ENCODE assay signal across 19 cellular contexts in the genomic region with DNA sequence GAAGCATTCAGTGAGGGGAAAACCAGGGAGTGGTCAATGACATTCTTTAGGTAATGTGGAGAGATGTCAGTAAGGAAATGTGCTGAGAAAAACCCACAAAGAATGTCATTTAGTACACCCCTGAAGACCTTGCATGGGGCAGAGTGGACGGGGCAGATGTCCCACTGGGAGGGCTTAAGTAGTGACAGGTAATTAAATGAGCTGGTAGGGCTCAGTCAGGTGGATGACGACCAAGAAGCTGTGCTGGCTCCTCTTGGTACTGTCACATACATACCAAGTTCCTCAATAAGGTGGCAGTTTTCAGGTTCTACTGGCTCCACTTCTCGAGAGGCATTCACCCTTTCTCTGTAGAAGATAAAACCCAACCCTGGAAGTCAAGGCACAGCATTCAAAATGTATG. TPM values are rescaled to one million over a fixed set of nuclear protein-coding genes. Genes with fewer than 3 reads are reported as not detected.
DNase-seq lines count a peak whose midpoint lies in the region; ATAC-seq, FAIRE-seq and TF ChIP-seq lines count a peak whose summit lies in the region.
"Had no signal": no experiment of that assay in that cellular context is flagged by ENCODE, and none has a peak within 500 bp of the region (broad histone marks: within the 10 kb centered on the region; RNA-seq: fewer than 3 reads in every experiment).

No MANE protein-coding gene starts in this region.

- H3F3A ChIP-seq in neural progenitor cell (ENCODE audit: low read depth), result no peaks in the 10 kb centered on the region

- TF ChIP-seq POLR2A in A549 (IDR thresholded peaks at IDR 0.05; ENCODE audit: low read length), result no peak
- no peak for TF ChIP-seq POLR2A in tibial nerve (IDR thresholded peaks at IDR 0.05)

- no peaks in the 10 kb centered on the region for H3K79me2 ChIP-seq in neural progenitor cell (ENCODE audit: low read depth)

- H3K4me2 ChIP-seq in A549 (peak overlapping the region; percentile 89), neural progenitor cell (no peak overlapping the region)
- H3K4me2 ChIP-seq: GM23338 had no signal

- no peaks in the 10 kb centered on the region for H3K27me3 ChIP-seq in WERI-Rb-1 (ENCODE audit: insufficient read depth, low read depth, severe bottlenecking)
- H3K27me3 ChIP-seq in neural progenitor cell, result no peaks in the 10 kb centered on the region
- no peaks in the 10 kb centered on the region for H3K27me3 ChIP-seq in small intestine (ENCODE audit: control insufficient read depth in 2 of 2, insufficient read depth in 2 of 2, low read length in 2 of 2)
- H3K27me3 ChIP-seq in tibial nerve, result no peaks in the 10 kb centered on the region

- H2AFZ ChIP-seq in neural progenitor cell (replicated peaks), result no peak overlapping the region
- H2AFZ ChIP-seq: GM23338 had no signal

- no peak overlapping the region for H3K4me3 Mint-ChIP-seq in neural progenitor cell
- H3K4me3 Mint-ChIP-seq in progenitor cell of endocrine pancreas (ENCODE audit: low read depth), result no peak overlapping the region
- H3K4me3 Mint-ChIP-seq: CD14-positive monocyte; CD8-positive, alpha-beta T cell; GM23338; H9 had no signal

- TF ChIP-seq EP300 in A549 (IDR thresholded peaks at IDR 0.05) (no peak), tibial nerve (IDR thresholded peaks at IDR 0.05) (no peak)

- DNase-seq in A549 (ENCODE audit: low read depth in 1 of 2, low spot score in 1 of 2), result no peak
- DNase-seq in GM12865 (ENCODE audit: low read depth), result peak; percentile 12
- peak; percentile 15 for DNase-seq in WERI-Rb-1
- no peak for DNase-seq in neural progenitor cell (ENCODE audit: low spot score)
- DNase-seq in small intestine, result no peak
- no peak for DNase-seq in tibial nerve (ENCODE audit: low spot score in 2 of 2)
- DNase-seq in progenitor cell of endocrine pancreas (ENCODE audit: low spot score, unreplicated experiment), result no peak
- DNase-seq: CD8-positive, alpha-beta T cell; COR-L47; DMS153; GF-D8; H9; IMR-90; KBM-7 had no signal

- H3K9ac ChIP-seq in neural progenitor cell, result no peak overlapping the region

- H3K9me3 ChIP-seq in A549 (no peaks in the 10 kb centered on the region), WERI-Rb-1 (ENCODE audit: severe bottlenecking) (no peaks in the 10 kb centered on the region), neural progenitor cell (ENCODE audit: low read depth) (no peaks in the 10 kb centered on the region), small intestine (ENCODE audit: control insufficient read depth, low read depth) (no peaks in the 10 kb centered on the region), tibial nerve (no peaks in the 10 kb centered on the region)

- TF ChIP-seq CTCF in A549 (IDR thresholded peaks at IDR 0.05), result no peak
- no peak for TF ChIP-seq CTCF in GM12865 (IDR thresholded peaks at IDR 0.05; ENCODE audit: insufficient read depth, low read depth, low read length, missing control alignments)
- TF ChIP-seq CTCF in WERI-Rb-1 (IDR thresholded peaks at IDR 0.05; ENCODE audit: low read depth, low read length), result no peak
- no peak for TF ChIP-seq CTCF in neural progenitor cell (IDR thresholded peaks at IDR 0.05)
- TF ChIP-seq CTCF in tibial nerve (IDR thresholded peaks at IDR 0.05), result no peak
- no peak for TF ChIP-seq CTCF in progenitor cell of endocrine pancreas (IDR thresholded peaks at IDR 0.05; ENCODE audit: unreplicated experiment)

- no peaks in the 10 kb centered on the region for H4K20me1 ChIP-seq in neural progenitor cell (ENCODE audit: low read depth)

- peak overlapping the region; percentile 65 to 90 for H3K27ac ChIP-seq in A549
- H3K27ac ChIP-seq in WERI-Rb-1, result no peak overlapping the region
- H3K27ac ChIP-seq in neural progenitor cell, result no peak overlapping the region
- H3K27ac ChIP-seq in small intestine (ENCODE audit: low read depth in 1 of 2, low read length in 1 of 2), result no peak overlapping the region
- no peak overlapping the region for H3K27ac ChIP-seq in tibial nerve

- H3K27me3 Mint-ChIP-seq in neural progenitor cell (ENCODE audit: insufficient read depth, low read depth) (no peaks in the 10 kb centered on the region), progenitor cell of endocrine pancreas (no peaks in the 10 kb centered on the region)

- H3K36me3 ChIP-seq in WERI-Rb-1 (no peaks in the 10 kb centered on the region), neural progenitor cell (no peaks in the 10 kb centered on the region), small intestine (ENCODE audit: control insufficient read depth in 2 of 2, insufficient read depth in 2 of 2, low read length in 2 of 2) (no peaks in the 10 kb centered on the region), tibial nerve (no peaks in the 10 kb centered on the region)

- FAIRE-seq in A549 (lab: Jason Lieb, UNC), result no peak
- FAIRE-seq in small intestine (lab: Jason Lieb, UNC), result no peak
- FAIRE-seq: D721Med had no signal

- H3K4me3 ChIP-seq in A549, result peak overlapping the region; percentile 62; the same call in 1 of the 3 replicates
- H3K4me3 ChIP-seq in GM12865 (ENCODE audit: low read depth, low read length), result no peak overlapping the region
- no peak overlapping the region for H3K4me3 ChIP-seq in WERI-Rb-1 (ENCODE audit: low read depth, low read length)
- no peak overlapping the region for H3K4me3 ChIP-seq in neural progenitor cell
- no peak overlapping the region for H3K4me3 ChIP-seq in small intestine (ENCODE audit: low read depth in 1 of 2, low read length in 2 of 2)
- H3K4me3 ChIP-seq in tibial nerve, result no peak overlapping the region
- H3K4me3 ChIP-seq: GM23338 had no signal

- peaks cover 36% of the 10 kb centered on the region for H3K4me1 ChIP-seq in A549
- peaks cover 5% of the 10 kb centered on the region for H3K4me1 ChIP-seq in neural progenitor cell
- H3K4me1 ChIP-seq in small intestine (ENCODE audit: control insufficient read depth in 2 of 2, insufficient read depth in 1 of 2, low read depth in 1 of 2, low read length in 1 of 2), result no peaks in the 10 kb centered on the region
- peaks cover 0 to 3% (median 0%) of the 10 kb centered on the region in 4 donors for H3K4me1 ChIP-seq in tibial nerve

- peak overlapping the region; percentile 23 for H3K27ac Mint-ChIP-seq in neural progenitor cell
- no peak overlapping the region for H3K27ac Mint-ChIP-seq in progenitor cell of endocrine pancreas
- H3K27ac Mint-ChIP-seq: CD14-positive monocyte; CD8-positive, alpha-beta T cell; GM23338; H9 had no signal

- 74% methylated on average over 3 of the region's 3 CpGs for WGBS in A549 (ENCODE audit: missing lambda C conversion rate)
- WGBS in small intestine, 3 donors, result 64 to 88% (median 87%) methylated on average over 3 of the region's 3 CpGs
- 93 to 95% methylated on average over 3 of the region's 3 CpGs for WGBS in tibial nerve, 2 donors

- POLR2A ChIA-PET in A549 (lab: Yijun Ruan, JAX), result interaction anchor here (2.7 kb wide), 1 partner anchor 41 kb away, joined by 16 read pairs; the partner anchor contains the start of gene PON2

- CTCF ChIA-PET in A549 (lab: Yijun Ruan, JAX), result interaction anchor here (9.8 kb wide), 1 partner anchor 84 kb away, joined by 176 read pairs; no protein-coding TSS in a partner anchor

- H3K4me1 Mint-ChIP-seq in neural progenitor cell (no peaks in the 10 kb centered on the region), progenitor cell of endocrine pancreas (ENCODE audit: low read depth) (peaks cover 2% of the 10 kb centered on the region)

- H3K36me3 Mint-ChIP-seq in neural progenitor cell (no peaks in the 10 kb centered on the region), progenitor cell of endocrine pancreas (ENCODE audit: insufficient read depth) (no peaks in the 10 kb centered on the region)
- H3K36me3 Mint-ChIP-seq: CD14-positive monocyte; CD8-positive, alpha-beta T cell had no signal

- no peak for TF ChIP-seq RAD21 in A549 (conservative IDR thresholded peaks at IDR 0.05 in 1 of 2, IDR thresholded peaks at IDR 0.05 in 1 of 2)

- H3K9me3 Mint-ChIP-seq in neural progenitor cell (peaks cover 4% of the 10 kb centered on the region), progenitor cell of endocrine pancreas (ENCODE audit: low read depth) (no peaks in the 10 kb centered on the region)
- H3K9me3 Mint-ChIP-seq: CD8-positive, alpha-beta T cell; GM23338; H9 had no signal

- no peak for ATAC-seq in A549
- ATAC-seq: CD8-positive, alpha-beta T cell; GM23338 had no signal

TF ChIP-seq in A549, 52 proteins besides CTCF, POLR2A, EP300 and RAD21 (continues in another document):
- no peak for TF ChIP-seq ESRRA (IDR thresholded peaks at IDR 0.05; ENCODE audit: borderline replicate concordance, low read length)
- TF ChIP-seq MAZ (IDR thresholded peaks at IDR 0.05; ENCODE audit: borderline replicate concordance, low read depth, low read length), result no peak
- no peak for TF ChIP-seq BHLHE40 (IDR thresholded peaks at IDR 0.05; ENCODE audit: low read depth, low read length)
- no peak for TF ChIP-seq ELK1 (IDR thresholded peaks at IDR 0.05; ENCODE audit: low read depth, low read length)
- no peak for TF ChIP-seq TFCP2L1 (CRISPR knock-in tag; IDR thresholded peaks at IDR 0.05)

RNA-seq across cellular contexts. Expression of gene PON3, which starts 1.8 kb away (rescaled TPM):
- 142 and 161 TPM in 2 replicates for polyA plus RNA-seq in A549 (2011; rRNA removed)
- polyA plus RNA-seq in A549 (2012; cell fraction: cytosol; rRNA removed), result 32.2 and 34.0 TPM in 2 replicates
- 19.9 and 25.3 TPM in 2 replicates for polyA plus RNA-seq in A549 (2012; cell fraction: nucleus; rRNA removed)
- 35.3 to 49.0 TPM (median 48.7 TPM) in 3 replicates for polyA plus RNA-seq in A549 (2017; fragmentation: RNase III; extraction: RNeasy Plus Mini Kit Qiagen cat#74134 plus additional on column Dnase treatment)
- 47.5 and 50.1 TPM in 2 replicates for polyA minus RNA-seq in A549 (2011; rRNA and poly(A)+ RNA removed)
- total RNA-seq in neural progenitor cell (ENCODE audit: low replicate concordance), result not detected in 2 replicates
- polyA plus RNA-seq in small intestine, result 1 to 10 TPM; 2.4 to 8.5 (median 4.9) TPM
- 1 to 10 TPM; 3.1 to 3.6 (median 3.2) TPM for total RNA-seq in tibial nerve
- total RNA-seq in progenitor cell of endocrine pancreas, result 0.14 TPM in 1 of 2 replicates, not detected in the other
- total RNA-seq: A673; CD8-positive, alpha-beta T cell; H9; IMR-90 had no signal
- polyA plus RNA-seq: BJ, CD14-positive monocyte, IMR-90 had no signal

RNA-seq across cellular contexts. Expression of gene PON2, which starts 40.5 kb away (rescaled TPM):
- polyA plus RNA-seq in A549 (2011; rRNA removed) (829 TPM in 2 replicates), A549 (2017; fragmentation: RNase III; extraction: RNeasy Plus Mini Kit Qiagen cat#74134 plus additional on column Dnase treatment) (325 to 395 TPM (median 381 TPM) in 3 replicates), small intestine (100 to 1,000 TPM in 1 of 3 donors, 10 to 100 TPM in 2; 51.6 to 117 (median 70.3) TPM)
- polyA plus RNA-seq in A549 (2012; cell fraction: cytosol; rRNA removed), result 164 and 181 TPM in 2 replicates
- polyA plus RNA-seq in A549 (2012; cell fraction: nucleus; rRNA removed), result 144 and 182 TPM in 2 replicates
- polyA minus RNA-seq in A549 (2011; rRNA and poly(A)+ RNA removed), result 137 and 147 TPM in 2 replicates
- total RNA-seq in neural progenitor cell (ENCODE audit: low replicate concordance) (123 and 190 TPM in 2 replicates), tibial nerve (100 to 1,000 TPM in 3 of 4 donors, 10 to 100 TPM in 1; 93.5 to 183 (median 155) TPM), progenitor cell of endocrine pancreas (145 and 157 TPM in 2 replicates)

Comparison
In these comparisons a context has a peak if more than half of its experiments do, and no peak if none do; other contexts are left out.
1. DNase-seq: peak in GM12865 (single experiment) and WERI-Rb-1 (single experiment); none in A549 (0 of 2), neural progenitor cell (single experiment), small intestine (single experiment), tibial nerve (0 of 2) and progenitor cell of endocrine pancreas (single experiment).
2. H3K27ac ChIP-seq: peak in A549 (2 of 2); none in WERI-Rb-1 (single experiment), neural progenitor cell (single experiment), small intestine (0 of 2) and tibial nerve (0 of 4).